Comparison of ENCODE assay signal across 13 cellular contexts in the genomic region with DNA sequence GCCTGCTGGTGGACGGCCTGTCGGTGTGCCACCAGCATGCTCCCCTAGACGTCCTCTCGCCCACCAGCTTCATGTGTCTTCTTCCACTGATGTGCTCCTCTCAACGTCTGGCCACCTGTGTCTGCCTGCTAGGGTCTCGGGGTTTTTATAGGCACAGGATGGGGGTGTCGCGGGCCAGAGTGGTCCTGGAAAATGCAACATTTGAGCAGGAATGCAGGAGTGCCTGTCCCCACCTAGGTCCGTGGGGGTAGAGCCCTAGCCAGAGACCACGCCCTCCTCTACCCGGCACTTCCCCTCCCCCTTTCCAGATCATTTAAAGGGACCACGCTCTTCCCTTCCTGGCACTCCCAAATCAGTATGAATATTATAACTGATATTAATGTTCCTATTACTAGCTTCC. TPM values are rescaled to one million over a fixed set of nuclear protein-coding genes. Genes with fewer than 3 reads are reported as not detected.
DNase-seq lines count a peak whose midpoint lies in the region; ATAC-seq, FAIRE-seq and TF ChIP-seq lines count a peak whose summit lies in the region.
"Had no signal": no experiment of that assay in that cellular context is flagged by ENCODE, and none has a peak within 500 bp of the region (broad histone marks: within the 10 kb centered on the region; RNA-seq: fewer than 3 reads in every experiment).

No MANE protein-coding gene starts in this region.

- no peaks in the 10 kb centered on the region for H3K79me1 ChIP-seq in trophoblast cell (ENCODE audit: low read length)

- no TSS peak for BruUV-seq in K562 (replicated peaks; lab: Mats Ljungman, UMichigan)

- no peak overlapping the region for H3K4me3 Mint-ChIP-seq in GM23338
- H3K4me3 Mint-ChIP-seq: CD4-positive, CD25-positive, alpha-beta regulatory T cell had no signal

- TF ChIP-seq POLR2A in K562 (conservative IDR thresholded peaks at IDR 0.05) (no peak), gastrocnemius medialis (IDR thresholded peaks at IDR 0.05) (no peak), upper lobe of left lung (IDR thresholded peaks at IDR 0.05) (no peak)

- H3K9ac ChIP-seq in K562 (ENCODE audit: insufficient read depth in 1 of 2, low read depth in 2 of 2, low read length in 2 of 2) (no peak overlapping the region), trophoblast cell (ENCODE audit: low read length) (no peak overlapping the region)
- H3K9ac ChIP-seq: BLaER1 treated with 17β-estradiol and CSF1 and Interleukin-3, amounts not matched to agents 10 nM and 100 nM had no signal

- no peak overlapping the region for H2BK12ac ChIP-seq in trophoblast cell (ENCODE audit: low read length)

- no peak overlapping the region for H3K27ac Mint-ChIP-seq in GM23338
- H3K27ac Mint-ChIP-seq: CD4-positive, CD25-positive, alpha-beta regulatory T cell had no signal

- H4K8ac ChIP-seq in trophoblast cell (ENCODE audit: low read depth, low read length) = no peak overlapping the region

- DNase-seq in GM23338 (ENCODE audit: low spot score) (no peak), K562 (ENCODE audit: extremely low read depth in 1 of 4, low spot score in 3 of 4) (no peak), gastrocnemius medialis (no peak), upper lobe of left lung (no peak), HTR-8/SVneo (ENCODE audit: insufficient read length, low spot score) (no peak), D721Med (ENCODE audit: insufficient read length, low spot score) (no peak), trophoblast cell (no peak)
- DNase-seq: ACHN; CD4-positive, CD25-positive, alpha-beta regulatory T cell; DMS 273 treated with DMSO at 0.1 percent for 48 hours; H7; KBM-7 had no signal

- H3K36me3 ChIP-seq in GM23338 (ENCODE audit: insufficient read depth) (no peaks in the 10 kb centered on the region), K562 (ENCODE audit: control insufficient read depth, insufficient read depth, low read length) (no peaks in the 10 kb centered on the region), gastrocnemius medialis (no peaks in the 10 kb centered on the region), upper lobe of left lung (no peaks in the 10 kb centered on the region), trophoblast cell (ENCODE audit: control insufficient read depth in 1 of 2, insufficient read depth in 2 of 2, low read length in 2 of 2) (no peaks in the 10 kb centered on the region)
- H3K36me3 ChIP-seq: BLaER1 treated with 17β-estradiol and CSF1 and Interleukin-3, amounts not matched to agents 10 nM and 100 nM had no signal

- H2AK5ac ChIP-seq in trophoblast cell (ENCODE audit: low read length) = no peak overlapping the region

- no peak overlapping the region for H2BK120ac ChIP-seq in trophoblast cell (ENCODE audit: insufficient read depth, low read length, poor library complexity)

- no peak overlapping the region for H3K4ac ChIP-seq in trophoblast cell (ENCODE audit: low read depth, low read length)

- H2BK5ac ChIP-seq in trophoblast cell (ENCODE audit: low read depth, low read length, poor library complexity) = no peak overlapping the region

- no peak for TF ChIP-seq CTCF in GM23338 (conservative IDR thresholded peaks at IDR 0.05; ENCODE audit: low read depth in 2 of 2)
- no peak for TF ChIP-seq CTCF in K562 (IDR thresholded peaks at IDR 0.05 in 2 of 3, conservative IDR thresholded peaks at IDR 0.05 in 1 of 3; ENCODE audit: insufficient read depth in 2 of 3, low read depth in 1 of 3, low read length in 3 of 3)
- no peak for TF ChIP-seq CTCF in gastrocnemius medialis (IDR thresholded peaks at IDR 0.05 in 4 of 5, conservative IDR thresholded peaks at IDR 0.05 in 1 of 5)
- TF ChIP-seq CTCF in upper lobe of left lung (IDR thresholded peaks at IDR 0.05) = no peak
- no peak for TF ChIP-seq CTCF in D721Med (IDR thresholded peaks at IDR 0.05; ENCODE audit: insufficient read depth, missing control alignments)

- POLR2A ChIA-PET in K562 (lab: Yijun Ruan, JAX) = no interaction called here

- H4K91ac ChIP-seq in trophoblast cell (ENCODE audit: low read depth, low read length) = no peak overlapping the region

- H3K4me1 ChIP-seq in GM23338 (ENCODE audit: insufficient read depth) = no peaks in the 10 kb centered on the region
- peaks cover 0 to 5% of the 10 kb centered on the region in 2 experiments; a peak in 3 of 5 replicates for H3K4me1 ChIP-seq in K562 (replicated peaks in 1 of 2; ENCODE audit: control insufficient read depth in 2 of 2, insufficient read depth in 2 of 2, low read length in 2 of 2)
- H3K4me1 ChIP-seq in gastrocnemius medialis = peaks cover 15 to 32% of the 10 kb centered on the region in 2 donors
- H3K4me1 ChIP-seq in upper lobe of left lung = peaks cover 0 to 22% (median 16%) of the 10 kb centered on the region in 4 donors
- H3K4me1 ChIP-seq in trophoblast cell (ENCODE audit: control insufficient read depth in 1 of 2, insufficient read depth in 2 of 2, low read length in 2 of 2) = no peaks in the 10 kb centered on the region

- H4K20me1 ChIP-seq in GM23338 (replicated peaks; ENCODE audit: insufficient read depth) (no peaks in the 10 kb centered on the region), K562 (replicated peaks; ENCODE audit: control insufficient read depth, insufficient read depth, low read length) (no peaks in the 10 kb centered on the region)
- H4K20me1 ChIP-seq: BLaER1 treated with 17β-estradiol and CSF1 and Interleukin-3, amounts not matched to agents 10 nM and 100 nM had no signal

- H3K9me2 ChIP-seq in GM23338 (ENCODE audit: insufficient read depth) = no peaks in the 10 kb centered on the region

- no peaks in the 10 kb centered on the region for H3K36me3 Mint-ChIP-seq in GM23338 (ENCODE audit: low read depth)
- H3K36me3 Mint-ChIP-seq: CD4-positive, CD25-positive, alpha-beta regulatory T cell had no signal

- H3K27me3 Mint-ChIP-seq in GM23338 (ENCODE audit: insufficient read depth, low read depth, poor library complexity) = peaks cover 2% of the 10 kb centered on the region

- H3K4me1 Mint-ChIP-seq in GM23338 = no peaks in the 10 kb centered on the region
- H3K4me1 Mint-ChIP-seq: CD4-positive, CD25-positive, alpha-beta regulatory T cell had no signal

- intact Hi-C loops in K562 (cut with micrococcal nuclease) (no loop called here), gastrocnemius medialis (cut with DNase I; ENCODE audit: low total_unique reads) (no loop called here)

- TF ChIP-seq RAD21 in K562 (CRISPR knock-in tag; conservative IDR thresholded peaks at IDR 0.05 in 1 of 2, IDR thresholded peaks at IDR 0.05 in 1 of 2) = no peak

- H3K9me3 ChIP-seq in K562 (replicated peaks; ENCODE audit: control insufficient read depth, insufficient read depth, low read depth, low read length) (no peaks in the 10 kb centered on the region), gastrocnemius medialis (no peaks in the 10 kb centered on the region), upper lobe of left lung (no peaks in the 10 kb centered on the region), trophoblast cell (ENCODE audit: insufficient read depth, low read depth, low read length) (peaks cover 2% of the 10 kb centered on the region)
- H3K9me3 ChIP-seq: BLaER1 treated with 17β-estradiol and CSF1 and Interleukin-3, amounts not matched to agents 10 nM and 100 nM had no signal

- H3K18ac ChIP-seq in trophoblast cell (ENCODE audit: low read length) = no peak overlapping the region

- H3K27ac ChIP-seq in GM23338 (ENCODE audit: low read depth) (no peak overlapping the region), K562 (ENCODE audit: extremely low read depth, low read depth, low read length) (no peak overlapping the region), gastrocnemius medialis (peak overlapping the region in 3 of 4 donors; percentile 53 to 80 (median 59)), upper lobe of left lung (peak overlapping the region in 3 of 4 donors; percentile 27 to 63 (median 57)), trophoblast cell (ENCODE audit: low read depth, low read length) (no peak overlapping the region)
- H3K27ac ChIP-seq: BLaER1 treated with 17β-estradiol and CSF1 and Interleukin-3, amounts not matched to agents 10 nM and 100 nM had no signal

- no peaks in the 10 kb centered on the region for H3K9me3 Mint-ChIP-seq in GM23338
- H3K9me3 Mint-ChIP-seq: CD4-positive, CD25-positive, alpha-beta regulatory T cell had no signal

- CTCF ChIA-PET in K562 (lab: Yijun Ruan, JAX; ENCODE audit: low intra/inter-chr PET ratio) = no interaction called here

- H3K79me2 ChIP-seq in GM23338 (replicated peaks; ENCODE audit: insufficient read depth) (no peaks in the 10 kb centered on the region), K562 (ENCODE audit: control insufficient read depth, insufficient read depth, low read length) (no peaks in the 10 kb centered on the region), trophoblast cell (ENCODE audit: control insufficient read depth, insufficient read depth, low read length, poor library complexity) (no peaks in the 10 kb centered on the region)

- no peak for ATAC-seq in GM23338
- no peak; the same call in 2 of the 3 replicates for ATAC-seq in K562
- no peak for ATAC-seq in gastrocnemius medialis
- ATAC-seq in upper lobe of left lung (ENCODE audit: low FRiP score in 2 of 2) = no peak

- H3K23ac ChIP-seq in trophoblast cell (ENCODE audit: low read length) = no peak overlapping the region

- no peak for FAIRE-seq in K562 (lab: Jason Lieb, UNC)
- no peak for FAIRE-seq in HTR-8/SVneo (lab: Jason Lieb, UNC)
- no peak for FAIRE-seq in D721Med (lab: Jason Lieb, UNC)

- no peaks in the 10 kb centered on the region for H3F3A ChIP-seq in GM23338 (replicated peaks; ENCODE audit: low read depth)

- H3K4me2 ChIP-seq in GM23338 (no peak overlapping the region), K562 (ENCODE audit: insufficient read depth, low read length) (no peak overlapping the region), trophoblast cell (ENCODE audit: low read length) (no peak overlapping the region)
- H3K4me2 ChIP-seq: BLaER1 treated with 17β-estradiol and CSF1 and Interleukin-3, amounts not matched to agents 10 nM and 100 nM had no signal

- in situ Hi-C loops in K562 (cut with MboI) = no loop called here
- in situ Hi-C loops in gastrocnemius medialis (cut with MboI; ENCODE audit: low sequenced_read_pairs in 4 of 4) = no loop called here

- 22% methylated on average over 11 of the region's 12 CpGs for WGBS in K562 (ENCODE audit: insufficient coverage, low coverage, missing lambda C conversion rate)
- WGBS in upper lobe of left lung, 2 donors = 77 to 83% methylated on average over 11 to 12 of the region's 12 CpGs
- WGBS in trophoblast cell (ENCODE audit: extremely low coverage, insufficient coverage, insufficient read length) = no CpG with 5 or more reads among the region's 12 CpGs

- TF ChIP-seq EP300 in K562 (IDR thresholded peaks at IDR 0.05; ENCODE audit: low read length) (no peak), upper lobe of left lung (IDR thresholded peaks at IDR 0.05) (no peak)

- H3K4me3 ChIP-seq in GM23338 (no peak overlapping the region), K562 (no peak overlapping the region), gastrocnemius medialis (no peak overlapping the region), upper lobe of left lung (no peak overlapping the region), trophoblast cell (ENCODE audit: low read depth, low read length) (no peak overlapping the region)
- H3K4me3 ChIP-seq: BLaER1 treated with 17β-estradiol and CSF1 and Interleukin-3, amounts not matched to agents 10 nM and 100 nM had no signal

- no peak overlapping the region for H3K14ac ChIP-seq in trophoblast cell (ENCODE audit: low read length)

- H3K9me1 ChIP-seq in K562 (ENCODE audit: control insufficient read depth, insufficient read depth, low read length) = no peaks in the 10 kb centered on the region

- H3K27me3 ChIP-seq in GM23338 (ENCODE audit: insufficient read depth) (no peaks in the 10 kb centered on the region), K562 (ENCODE audit: control insufficient read depth in 2 of 2, insufficient read depth in 2 of 2, low read length in 2 of 2) (peaks cover 0 to 4% of the 10 kb centered on the region in 2 experiments; a peak in 2 of 5 replicates), gastrocnemius medialis (no peaks in the 10 kb centered on the region), upper lobe of left lung (no peaks in the 10 kb centered on the region), trophoblast cell (ENCODE audit: insufficient read depth, low read length) (no peaks in the 10 kb centered on the region)

- H2AFZ ChIP-seq in GM23338 (0 out of 2 replicates have a peak overlapping the region, but pooled peaks have one; percentile 63), K562 (ENCODE audit: low read depth, low read length) (no peak overlapping the region), trophoblast cell (ENCODE audit: insufficient read depth, low read length, poor library complexity) (no peak overlapping the region)

- H4K12ac ChIP-seq in trophoblast cell (ENCODE audit: low read depth, low read length) = no peak overlapping the region

RNA-seq across cellular contexts. Expression of a gene that starts 48.0 kb away (rescaled TPM):
- 2.3 and 2.6 TPM in 2 replicates for total RNA-seq in GM23338 (2014; rRNA removed; shearing (Covaris generic))
- polyA plus RNA-seq in GM23338 (2016; fragmentation: Nextera tagmentation; extraction: Ambion mirVana) (1.5 and 1.7 TPM in 2 replicates), K562 (2011; rRNA removed) (0.14 and 1.7 TPM in 2 replicates), K562 (2014; fragmentation: Illumina TruSeq; extraction: Trizol) (1.5 and 1.7 TPM in 2 replicates), K562 (2014; fragmentation: Nextera tagmentation; extraction: Ambion mirVana) (under 1 TPM; 0.28 to 0.34 TPM), K562 (2014; rRNA removed) (0.53 and 1.1 TPM in 2 replicates)
- 1.5 TPM in 2 replicates for total RNA-seq in K562 (2011; cell fraction: chromatin; rRNA removed; ENCODE audit: low replicate concordance)
- 0.13 and 0.67 TPM in 2 replicates for total RNA-seq in K562 (2011; cell fraction: nucleolus; rRNA removed)
- total RNA-seq in K562 (2011; cell fraction: nucleoplasm; rRNA removed) = 1.6 TPM in 2 replicates
- total RNA-seq in K562 (2014; rRNA removed) (0.18 and 0.24 TPM in 2 replicates), K562 (2014; rRNA removed; fragmentation: Illumina TruSeq; extraction: Trizol) (0.69 and 0.83 TPM in 2 replicates), K562 (2015; rRNA removed; fragmentation: Illumina TruSeq; extraction: Trizol) (0.94 and 1.1 TPM in 2 replicates), K562 (2021) (0.92 and 1.2 TPM in 2 replicates), gastrocnemius medialis (10 to 100 TPM in 1 of 4 donors, 1 to 10 TPM in 3; 4.9 to 12.4 (median 6.5) TPM), upper lobe of left lung (100 to 1,000 TPM in 2 of 6 donors, 10 to 100 TPM in 4; 52.9 to 123 (median 72.2) TPM)
- 0.10 and 0.70 TPM in 2 replicates for polyA plus RNA-seq in K562 (2011; cell fraction: cytosol; rRNA removed)
- polyA plus RNA-seq in K562 (2011; cell fraction: nucleus; rRNA removed) = 0.18 and 1.4 TPM in 2 replicates
- 2.3 and 3.3 TPM in 2 replicates for polyA plus RNA-seq in K562 (2012)
- 0.24 and 1.3 TPM in 2 replicates for polyA minus RNA-seq in K562 (2011; rRNA and poly(A)+ RNA removed)
- 0.46 and 1.2 TPM in 2 replicates for polyA minus RNA-seq in K562 (2011; cell fraction: cytosol; rRNA and poly(A)+ RNA removed)
- 0.44 and 0.81 TPM in 2 replicates for polyA minus RNA-seq in K562 (2011; cell fraction: nucleus; rRNA and poly(A)+ RNA removed)
- 40.4 and 46.3 TPM in 2 replicates for polyA plus RNA-seq in trophoblast cell (2013)
- total RNA-seq: CD4-positive, CD25-positive, alpha-beta regulatory T cell had no signal

Comparison
In these comparisons a context has a peak if more than half of its experiments do, and no peak if none do; other contexts are left out.
1. H3K27ac ChIP-seq: peak in gastrocnemius medialis (3 of 4) and upper lobe of left lung (3 of 4); none in GM23338 (single experiment), K562 (single experiment) and trophoblast cell (single experiment).
2. RNA of a gene that starts 48.0 kb away (total RNA-seq): 52.9 to 123 TPM in upper lobe of left lung; 4.9 to 12.4 TPM in gastrocnemius medialis, 2.3 to 2.6 TPM in GM23338 and 0.13 to 1.6 TPM in K562; every median in the first group is over 4 times any median in the second.